ENCODE assay signal across 1 cellular context in genomic region chr9:120711354-120711753, GRCh38.
TF ChIP-seq lines count a peak whose summit lies in the region.

No MANE protein-coding gene starts in this region.

TF ChIP-seq in HCT116, 20 proteins besides CTCF, POLR2A, EP300 and RAD21 (continued from another document):
- TF ChIP-seq SRF (IDR thresholded peaks at IDR 0.05; ENCODE audit: low read depth) (no peak), EZH2 (IDR thresholded peaks at IDR 0.05) (no peak), ZFX (IDR thresholded peaks at IDR 0.05) (no peak), CEBPB (IDR thresholded peaks at IDR 0.05; ENCODE audit: low read depth) (no peak), YY1 (IDR thresholded peaks at IDR 0.05; ENCODE audit: extremely low read depth, insufficient replicate concordance, low read depth, low read length) (no peak)
